Comparison of ENCODE assay signal across 1 cellular context in genomic region chr16:912322-912683, GRCh38.
TF ChIP-seq lines count a peak whose summit lies in the region.

No MANE protein-coding gene starts in this region.

TF ChIP-seq in HepG2, 621 proteins besides CTCF, POLR2A, EP300 and RAD21:
- peak; percentile 85 for TF ChIP-seq ZBTB38 (CRISPR knock-in tag; IDR thresholded peaks at IDR 0.05)
- TF ChIP-seq, protein P1, sequence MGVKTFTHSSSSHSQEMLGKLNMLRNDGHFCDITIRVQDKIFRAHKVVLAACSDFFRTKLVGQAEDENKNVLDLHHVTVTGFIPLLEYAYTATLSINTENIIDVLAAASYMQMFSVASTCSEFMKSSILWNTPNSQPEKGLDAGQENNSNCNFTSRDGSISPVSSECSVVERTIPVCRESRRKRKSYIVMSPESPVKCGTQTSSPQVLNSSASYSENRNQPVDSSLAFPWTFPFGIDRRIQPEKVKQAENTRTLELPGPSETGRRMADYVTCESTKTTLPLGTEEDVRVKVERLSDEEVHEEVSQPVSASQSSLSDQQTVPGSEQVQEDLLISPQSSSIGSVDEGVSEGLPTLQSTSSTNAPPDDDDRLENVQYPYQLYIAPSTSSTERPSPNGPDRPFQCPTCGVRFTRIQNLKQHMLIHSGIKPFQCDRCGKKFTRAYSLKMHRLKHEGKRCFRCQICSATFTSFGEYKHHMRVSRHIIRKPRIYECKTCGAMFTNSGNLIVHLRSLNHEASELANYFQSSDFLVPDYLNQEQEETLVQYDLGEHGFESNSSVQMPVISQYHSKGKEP (CRISPR knock-in tag; IDR thresholded peaks at IDR 0.05) = no peak
TF ChIP-seq in HepG2: peak in this region for 1.
